ENCODE assay signal across 8 cellular contexts in genomic region chr2:182715896-182716664, GRCh38. TPM values are rescaled to one million over a fixed set of nuclear protein-coding genes. Genes with fewer than 3 reads are reported as not detected.
DNase-seq lines count a peak whose midpoint lies in the region; ATAC-seq and TF ChIP-seq lines count a peak whose summit lies in the region.

DNAJC10 (plus strand) TSS chr2:182716257; CDS start chr2:182718087, 1,830 bp downstream.

- TF ChIP-seq CTCF in PC-3 (conservative IDR thresholded peaks at IDR 0.05; ENCODE audit: low read depth, low read length) = no peak
- TF ChIP-seq CTCF in esophagus squamous epithelium (IDR thresholded peaks at IDR 0.05) = no peak

- H3K9me2 ChIP-seq in PC-3 (replicated peaks; ENCODE audit: low read length) = no peaks in the 10 kb centered on the region

- no peaks in the 10 kb centered on the region for H3K27me3 Mint-ChIP-seq in activated T-cell treated with anti-CD3 and anti-CD28 coated beads, Interleukin-2, amount 50 U/mL, for 4 hours (ENCODE audit: low read depth)

- H3K4me1 ChIP-seq in PC-3 (ENCODE audit: insufficient read depth, low read length) (peaks cover 18% of the 10 kb centered on the region), esophagus squamous epithelium (peaks cover 0 to 36% (median 10%) of the 10 kb centered on the region in 3 donors)

- POLR2A ChIA-PET in PC-3 (lab: Charles Lee; ENCODE audit: unreplicated experiment) = interaction anchor here (0.6 to 0.7 kb wide), 4 partner anchors 66 to 1880 kb away, joined by 3 to 4 read pairs (median 4); no protein-coding TSS in a partner anchor

- H3K9me3 ChIP-seq in PC-3 (ENCODE audit: low read length) = no peaks in the 10 kb centered on the region
- H3K9me3 ChIP-seq in esophagus squamous epithelium = no peaks in the 10 kb centered on the region

- no peaks in the 10 kb centered on the region for H4K20me1 ChIP-seq in PC-3 (ENCODE audit: low read length)

- no peak within 1 kb of the TSS for H3K4me3 Mint-ChIP-seq in activated T-cell treated with anti-CD3 and anti-CD28 coated beads, Interleukin-2, amount 50 U/mL, for 4 hours

- peaks cover 19% of the 10 kb centered on the region for H3K79me2 ChIP-seq in PC-3 (ENCODE audit: low read length)

- peaks cover 3% of the 10 kb centered on the region for H3K36me3 Mint-ChIP-seq in activated T-cell treated with anti-CD3 and anti-CD28 coated beads, Interleukin-2, amount 50 U/mL, for 4 hours (ENCODE audit: insufficient read depth)

- peak in 2 of 4 donors; percentile 9 to 73 for TF ChIP-seq POLR2A in esophagus squamous epithelium (IDR thresholded peaks at IDR 0.05)

- no TSS peak for BruUV-seq in PC-3 (replicated peaks; lab: Mats Ljungman, UMichigan)

- H3K4me2 ChIP-seq in PC-3 (ENCODE audit: low read length) = peak within 1 kb of the TSS; percentile 96

- no peaks in the 10 kb centered on the region for H3K9me3 Mint-ChIP-seq in activated T-cell treated with anti-CD3 and anti-CD28 coated beads, Interleukin-2, amount 50 U/mL, for 4 hours

- intact Hi-C loops in PC-3 (cut with micrococcal nuclease) = loop anchor here (1.0 to 10.0 kb wide), 2 partner anchors 49 to 341 kb away; no protein-coding TSS in a partner anchor
- intact Hi-C loops in esophagus squamous epithelium (cut with DNase I) = no loop called here

- peaks cover 9% of the 10 kb centered on the region for H3K4me1 Mint-ChIP-seq in activated T-cell treated with anti-CD3 and anti-CD28 coated beads, Interleukin-2, amount 50 U/mL, for 4 hours (ENCODE audit: low read depth)

- CTCF ChIA-PET in PC-3 (lab: Charles Lee) = interaction anchor here (1.9 kb wide), 1 partner anchor 49 kb away, joined by 13 read pairs; no protein-coding TSS in a partner anchor

- H3K4me3 ChIP-seq in PC-3 (ENCODE audit: low read length) = peak within 1 kb of the TSS; percentile 94
- peak within 1 kb of the TSS; percentile 88 to 99 (median 92) for H3K4me3 ChIP-seq in esophagus squamous epithelium

- ATAC-seq in GM21528 (IDR thresholded peaks at IDR 0.05; ENCODE audit: low FRiP score, unreplicated experiment) (peak; percentile 91), PC-3 (peak; percentile 91)
- ATAC-seq in activated T-cell treated with anti-CD3 and anti-CD28 coated beads, Interleukin-2, amount 50 U/mL, for 4 hours = peak; percentile 94 to 95

- 0% methylated on average over 21 to 23 of the region's 69 CpGs for WGBS in esophagus squamous epithelium, 2 donors

- DNase-seq in DMS153 treated with DMSO at 0.1 percent for 48 hours (lab: John Stamatoyannopoulos, UW; ENCODE audit: unreplicated experiment) = peak; percentile 73
- DNase-seq in HuH-7.5 (ENCODE audit: low spot score) = peak; percentile 69
- peak; percentile 87 for DNase-seq in PC-3
- peak; percentile 82 for DNase-seq in activated T-cell treated with anti-CD3 and anti-CD28 coated beads, Interleukin-2, amount 50 U/mL, for 4 hours
- peak; percentile 40 for DNase-seq in esophagus squamous epithelium (lab: John Stamatoyannopoulos, UW)
- DNase-seq in myocyte (ENCODE audit: low read depth) = peak; percentile 88
- DNase-seq in stimulated activated CD8-positive, alpha-beta memory T cell treated with anti-CD3 and anti-CD28 coated beads, Interleukin-7, amount 100 ng/mL, for 48 hours (ENCODE audit: extremely low read depth in 1 of 2, low read depth in 1 of 2) = peak; percentile 68 to 80

- H3K36me3 ChIP-seq in PC-3 (ENCODE audit: low read depth, low read length) (peaks cover 4% of the 10 kb centered on the region; the same call in 1 of the 2 replicates), esophagus squamous epithelium (peaks cover 0 to 12% (median 0%) of the 10 kb centered on the region in 3 donors)

- peak within 1 kb of the TSS; percentile 96 for H2AFZ ChIP-seq in PC-3 (ENCODE audit: low read length)

- peak within 1 kb of the TSS; percentile 93 for H3K9ac ChIP-seq in PC-3 (ENCODE audit: low read length)

- no peaks in the 10 kb centered on the region for H3K27me3 ChIP-seq in PC-3 (ENCODE audit: low read length)
- no peaks in the 10 kb centered on the region for H3K27me3 ChIP-seq in esophagus squamous epithelium

- peak within 1 kb of the TSS; percentile 57 for H3K27ac ChIP-seq in PC-3 (ENCODE audit: low read length)
- peak within 1 kb of the TSS; percentile 80 to 95 (median 88) for H3K27ac ChIP-seq in esophagus squamous epithelium

- H3F3A ChIP-seq in PC-3 (ENCODE audit: low read length, unreplicated experiment) = no peaks in the 10 kb centered on the region

RNA-seq across cellular contexts. Expression of gene DNAJC10, which starts in this region (rescaled TPM):
- total RNA-seq in PC-3 (2014; rRNA removed) = 49.0 and 62.9 TPM in 2 replicates
- total RNA-seq in activated T-cell treated with anti-CD3 and anti-CD28 coated beads, Interleukin-2, amount 50 U/mL, for 4 hours = 10 to 100 TPM; 81.7 to 98.4 (median 89.1) TPM
- 10 to 100 TPM; 26.0 to 46.0 (median 32.3) TPM for total RNA-seq in esophagus squamous epithelium
- total RNA-seq in myocyte = 49.1 and 57.7 TPM in 2 replicates
- polyA plus RNA-seq in myocyte (2012) = 41.8 TPM

Comparison
In these comparisons a context has a peak if more than half of its experiments do, and no peak if none do; other contexts are left out.
1. Peak in every context shown above with its lines: DNase-seq, ATAC-seq, H3K4me3 ChIP-seq and H3K27ac ChIP-seq.